In the genomic region with DNA sequence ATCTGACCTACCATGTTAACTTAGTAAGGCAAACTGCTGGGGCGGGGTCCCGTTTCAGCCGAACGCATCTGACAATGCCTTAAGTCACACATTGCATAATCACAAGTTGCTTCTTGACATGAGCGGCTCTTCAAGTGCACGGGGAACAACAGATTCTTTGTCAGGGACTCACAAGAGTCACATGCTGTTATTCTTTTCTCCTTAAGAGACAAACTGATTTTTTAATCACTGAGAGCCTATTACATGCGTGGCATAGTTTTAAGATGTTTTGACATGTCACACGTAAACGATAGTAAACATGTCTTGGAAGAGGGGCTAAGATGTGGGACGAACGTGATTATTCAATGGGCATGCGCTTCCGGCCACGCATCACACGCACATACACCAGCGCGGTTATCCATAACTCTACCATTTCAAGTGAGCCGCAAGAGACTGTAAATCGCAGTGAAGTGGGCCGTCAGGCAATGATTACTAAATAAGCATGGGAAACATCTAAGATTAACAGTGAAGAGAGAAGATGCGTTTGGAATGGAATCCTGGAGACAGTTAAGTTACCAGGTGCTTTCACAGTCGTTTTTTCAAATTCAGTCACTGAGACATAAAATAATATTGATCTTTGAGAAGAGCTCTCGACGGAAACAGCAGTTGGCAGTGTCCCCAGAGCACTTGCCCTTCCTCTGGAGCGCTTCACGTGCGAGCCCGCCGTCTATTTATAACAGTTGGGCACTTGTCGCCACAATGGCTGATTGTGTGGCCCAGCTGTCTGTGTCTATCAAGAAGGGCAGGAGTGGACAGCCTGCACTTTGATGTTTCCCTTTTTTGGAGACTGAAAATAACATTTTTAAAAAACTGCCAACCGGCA, we compare ENCODE assay signal across 9 cellular contexts.
A peak's percentile ranks its signal among the peaks of the same experiment; 100 is the strongest.
DNase-seq lines count a peak whose midpoint lies in the region; ATAC-seq and TF ChIP-seq lines count a peak whose summit lies in the region.
"Had no signal": no experiment of that assay in that cellular context is flagged by ENCODE, and none has a peak within 500 bp of the region (broad histone marks: within the 10 kb centered on the region; RNA-seq: fewer than 3 reads in every experiment).

No MANE protein-coding gene starts in this region.

- DNase-seq in PC-3 (peak; percentile 56), esophagus squamous epithelium (lab: John Stamatoyannopoulos, UW) (no peak), osteoblast (ENCODE audit: insufficient read length, low spot score, missing footprints) (peak; percentile 76), T-helper 17 cell (no peak), middle frontal gyrus (ENCODE audit: extremely low spot score, low spot score) (no peak)
- no peak for DNase-seq in activated CD4-positive, alpha-beta T cell treated with anti-CD3 and anti-CD28 coated beads for 1 hour
- no peak for DNase-seq in stimulated activated naive CD4-positive, alpha-beta T cell (lab: John Stamatoyannopoulos, UW)

- TF ChIP-seq CTCF in PC-3 (conservative IDR thresholded peaks at IDR 0.05; ENCODE audit: low read depth, low read length) (no peak), esophagus squamous epithelium (IDR thresholded peaks at IDR 0.05) (no peak), osteoblast (IDR thresholded peaks at IDR 0.05; ENCODE audit: extremely low read depth, low read depth, low read length) (no peak)

- no TSS peak for BruUV-seq in PC-3 (replicated peaks; lab: Mats Ljungman, UMichigan)

- peaks cover 2% of the 10 kb centered on the region for H3K36me3 Mint-ChIP-seq in T-helper 17 cell (ENCODE audit: low read depth)
- H3K36me3 Mint-ChIP-seq: IgD-negative memory B cell had no signal

- POLR2A ChIA-PET in PC-3 (lab: Charles Lee; ENCODE audit: unreplicated experiment): interaction anchor here (0.6 kb wide), 1 partner anchor 46 kb away, joined by 3 read pairs; no protein-coding TSS in a partner anchor

- H3K36me3 ChIP-seq in PC-3 (ENCODE audit: low read depth, low read length): no peaks in the 10 kb centered on the region
- no peaks in the 10 kb centered on the region for H3K36me3 ChIP-seq in esophagus squamous epithelium
- no peaks in the 10 kb centered on the region for H3K36me3 ChIP-seq in osteoblast (ENCODE audit: insufficient read depth, low read length)

- TF ChIP-seq POLR2A in esophagus squamous epithelium (IDR thresholded peaks at IDR 0.05): no peak

- 29 to 33% methylated on average over 30 to 31 of the region's 31 CpGs for WGBS in esophagus squamous epithelium, 2 donors

- intact Hi-C loops in PC-3 (cut with micrococcal nuclease) (no loop called here), esophagus squamous epithelium (cut with DNase I) (no loop called here)

- ATAC-seq in PC-3 (peak; percentile 54), T-helper 17 cell (no peak)

- H3F3A ChIP-seq in PC-3 (ENCODE audit: low read length, unreplicated experiment): no peaks in the 10 kb centered on the region

- H3K27ac Mint-ChIP-seq in T-helper 17 cell: no peak overlapping the region

- CTCF ChIA-PET in PC-3 (lab: Charles Lee): no interaction called here

- H3K27me3 Mint-ChIP-seq in T-helper 17 cell: no peaks in the 10 kb centered on the region

- H3K4me3 ChIP-seq in PC-3 (ENCODE audit: low read length) (peak overlapping the region; percentile 51), esophagus squamous epithelium (peak overlapping the region in 3 of 4 donors; percentile 12 to 54 (median 26)), osteoblast (ENCODE audit: insufficient read depth, low read length) (peak overlapping the region; percentile 59)

- no peaks in the 10 kb centered on the region for H3K9me2 ChIP-seq in PC-3 (replicated peaks; ENCODE audit: low read length)

- peaks cover 18% of the 10 kb centered on the region for H3K4me1 ChIP-seq in PC-3 (ENCODE audit: insufficient read depth, low read length)
- peaks cover 12 to 42% (median 32%) of the 10 kb centered on the region in 3 donors for H3K4me1 ChIP-seq in esophagus squamous epithelium
- H3K4me1 ChIP-seq in osteoblast (ENCODE audit: insufficient read depth, low read length): peaks cover 22% of the 10 kb centered on the region

- H2AFZ ChIP-seq in PC-3 (ENCODE audit: low read length) (peak overlapping the region; percentile 74), osteoblast (ENCODE audit: low read length) (peak overlapping the region; percentile 66)

- no peak for TF ChIP-seq RAD21 in Ishikawa (IDR thresholded peaks at IDR 0.05; ENCODE audit: low read depth)

- no peaks in the 10 kb centered on the region for H3K79me2 ChIP-seq in PC-3 (ENCODE audit: low read length)
- no peaks in the 10 kb centered on the region for H3K79me2 ChIP-seq in osteoblast (ENCODE audit: insufficient read depth, low read length)

- H3K9me3 ChIP-seq in PC-3 (ENCODE audit: low read length) (no peaks in the 10 kb centered on the region), esophagus squamous epithelium (no peaks in the 10 kb centered on the region), osteoblast (ENCODE audit: low read depth, low read length) (no peaks in the 10 kb centered on the region), T-helper 17 cell (ENCODE audit: control insufficient read depth, low read length, poor library complexity, severe bottlenecking) (no peaks in the 10 kb centered on the region)

- no peak for TF ChIP-seq EP300 in Ishikawa (IDR thresholded peaks at IDR 0.05; ENCODE audit: borderline replicate concordance)

- H3K27ac ChIP-seq in PC-3 (ENCODE audit: low read length) (no peak overlapping the region), esophagus squamous epithelium (peak overlapping the region; percentile 50 to 88 (median 82)), osteoblast (ENCODE audit: low read depth, low read length) (peak overlapping the region; percentile 72)

- no peak overlapping the region for H3K4me3 Mint-ChIP-seq in T-helper 17 cell
- H3K4me3 Mint-ChIP-seq: IgD-negative memory B cell had no signal

- H3K4me2 ChIP-seq in PC-3 (ENCODE audit: low read length) (peak overlapping the region; percentile 76), osteoblast (ENCODE audit: insufficient read depth, low read length) (peak overlapping the region; percentile 91)

- peaks cover 3% of the 10 kb centered on the region for H3K4me1 Mint-ChIP-seq in T-helper 17 cell
- H3K4me1 Mint-ChIP-seq: IgD-negative memory B cell had no signal

- H4K20me1 ChIP-seq in PC-3 (ENCODE audit: low read length): no peaks in the 10 kb centered on the region
- no peaks in the 10 kb centered on the region for H4K20me1 ChIP-seq in osteoblast (ENCODE audit: insufficient read depth, low read length)

- H3K27me3 ChIP-seq in PC-3 (ENCODE audit: low read length) (no peaks in the 10 kb centered on the region), esophagus squamous epithelium (peaks cover 0 to 13% (median 0%) of the 10 kb centered on the region in 4 donors), osteoblast (ENCODE audit: insufficient read depth, low read length) (no peaks in the 10 kb centered on the region)

- H3K9ac ChIP-seq in PC-3 (ENCODE audit: low read length): no peak overlapping the region

TF ChIP-seq in Ishikawa, 13 proteins besides CTCF, POLR2A, EP300 and RAD21:
- TF ChIP-seq NFIC (IDR thresholded peaks at IDR 0.05) (no peak), CEBPB (IDR thresholded peaks at IDR 0.05) (peak; percentile 52; the same call in 1 of the 2 replicates)

Comparison
In these comparisons a context has a peak if more than half of its experiments do, and no peak if none do; other contexts are left out.
1. DNase-seq: peak in PC-3 (single experiment) and osteoblast (single experiment); none in esophagus squamous epithelium (single experiment), activated CD4-positive, alpha-beta T cell treated with anti-CD3 and anti-CD28 coated beads for 1 hour (single experiment), stimulated activated naive CD4-positive, alpha-beta T cell (0 of 6), T-helper 17 cell (0 of 3) and middle frontal gyrus (single experiment).
2. Peak in every context shown above with its lines, with median percentiles within 50 percentile points of each other: H3K4me3 ChIP-seq.